In genomic region chr1:49842596-49842995, GRCh38 we compare ENCODE assay signal across 1 cellular context.
TF ChIP-seq lines count a peak whose summit lies in the region.

No MANE protein-coding gene starts in this region.

TF ChIP-seq in HepG2, 621 proteins besides CTCF, POLR2A, EP300 and RAD21:
- TF ChIP-seq MNT (IDR thresholded peaks at IDR 0.05) (peak; percentile 91), HOXA5 (CRISPR knock-in tag; IDR thresholded peaks at IDR 0.05) (no peak)
TF ChIP-seq in HepG2: peak in this region for 1.
